Comparison of ENCODE assay signal across 14 cellular contexts in genomic region chr9:91720313-91720712, GRCh38.
"Had no signal": no experiment of that assay in that cellular context is flagged by ENCODE, and none has a peak within 500 bp of the region (broad histone marks: within the 10 kb centered on the region; RNA-seq: fewer than 3 reads in every experiment).

No MANE protein-coding gene starts in this region.

- H3K27me3 ChIP-seq: brain microvascular endothelial cell, right atrium auricular region had no signal

- H3K27ac ChIP-seq: brain microvascular endothelial cell, right atrium auricular region, skin epidermis, tibial artery had no signal

- H3K36me3 ChIP-seq: brain microvascular endothelial cell had no signal

- DNase-seq: activated CD4-positive, alpha-beta T cell treated with anti-CD3 and anti-CD28 coated beads, Interleukin-2, amount 10 ng/mL, durations not matched to agents 7 days and 5 days; activated CD4-positive, CD25-positive, alpha-beta regulatory T cell; activated T-cell treated with anti-CD3 and anti-CD28 coated beads, Interleukin-2, amount 50 U/mL, for 1 hour; amygdala; brain microvascular endothelial cell; hippocampal formation; kidney glomerular epithelial cell; posterior cingulate gyrus; stimulated activated CD4-positive, alpha-beta T cell treated with anti-CD3 and anti-CD28 coated beads, Interleukin-4, amount 100 ng/mL, for 4 hours; tibial artery had no signal

- H3K9me3 ChIP-seq: right atrium auricular region had no signal

- H3K4me1 ChIP-seq: right atrium auricular region, tibial artery had no signal

- H3K4me3 Mint-ChIP-seq: activated CD4-positive, alpha-beta T cell treated with anti-CD3 and anti-CD28 coated beads, Interleukin-2, amount 10 ng/mL, durations not matched to agents 7 days and 5 days; activated naive CD4-positive, alpha-beta T cell treated with anti-CD3 and anti-CD28 coated beads, Interleukin-2, amount 50 U/mL, for 24 hours; mesothelial cell of epicardium had no signal

- H3K4me3 ChIP-seq: right atrium auricular region, skin epidermis, tibial artery had no signal

- H3K4me1 Mint-ChIP-seq: activated naive CD4-positive, alpha-beta T cell treated with anti-CD3 and anti-CD28 coated beads, Interleukin-2, amount 50 U/mL, for 24 hours; mesothelial cell of epicardium had no signal

- H3K27ac Mint-ChIP-seq: activated CD4-positive, alpha-beta T cell treated with anti-CD3 and anti-CD28 coated beads, Interleukin-2, amount 10 ng/mL, durations not matched to agents 7 days and 5 days; mesothelial cell of epicardium had no signal

- H3K36me3 Mint-ChIP-seq: activated naive CD4-positive, alpha-beta T cell treated with anti-CD3 and anti-CD28 coated beads, Interleukin-2, amount 50 U/mL, for 24 hours had no signal
